ENCODE assay signal across 27 cellular contexts in genomic region chr1:212962509-212962908, GRCh38.
"Had no signal": no experiment of that assay in that cellular context is flagged by ENCODE, and none has a peak within 500 bp of the region (broad histone marks: within the 10 kb centered on the region; RNA-seq: fewer than 3 reads in every experiment).

No MANE protein-coding gene starts in this region.

- H3K9me3 ChIP-seq: spleen, thoracic aorta, upper lobe of left lung had no signal

- H3K27ac Mint-ChIP-seq: activated CD8-positive, alpha-beta T cell treated with anti-CD3 and anti-CD28 coated beads for 36 hours; activated naive CD4-positive, alpha-beta T cell treated with anti-CD3 and anti-CD28 coated beads for 36 hours; activated naive CD8-positive, alpha-beta T cell treated with anti-CD3 and anti-CD28 coated beads, Interleukin-2, amount 50 U/mL, for 24 hours; activated T-cell treated with anti-CD3 and anti-CD28 coated beads, Interleukin-2, amount 50 U/mL, for 24 hours; activated T-helper 2 cell treated with anti-CD3 and anti-CD28 coated beads, Interferon-gamma antibody, Interleukin-2, Interleukin-4, amounts not matched to agents 10 μg/mL and 5 μg/mL and 100 μg/mL, durations not matched to agents 14 hours and 24 hours and 36 hours; endodermal cell; stimulated activated naive B cell treated with anti-CD40 and anti-IgM and Interleukin-4, amounts not matched to agents 10 μg/mL and 1 μg/mL and 100 μg/mL, for 72 hours had no signal

- H3K4me3 ChIP-seq: dorsolateral prefrontal cortex, hepatocyte, lung, spleen, thoracic aorta, upper lobe of left lung had no signal

- H3K4me3 Mint-ChIP-seq: activated CD8-positive, alpha-beta T cell treated with anti-CD3 and anti-CD28 coated beads for 36 hours; activated naive CD4-positive, alpha-beta T cell treated with anti-CD3 and anti-CD28 coated beads for 36 hours; activated naive CD8-positive, alpha-beta T cell treated with anti-CD3 and anti-CD28 coated beads, Interleukin-2, amount 50 U/mL, for 24 hours; activated T-cell treated with anti-CD3 and anti-CD28 coated beads, Interleukin-2, amount 50 U/mL, for 24 hours; brain; endodermal cell; nephron progenitor cell; stimulated activated naive B cell treated with anti-CD40 and anti-IgM and Interleukin-4, amounts not matched to agents 10 μg/mL and 1 μg/mL and 100 μg/mL, for 72 hours had no signal

- DNase-seq: activated CD4-positive, alpha-beta T cell treated with anti-CD3 and anti-CD28 coated beads for 48 hours; activated CD4-positive, CD25-positive, alpha-beta regulatory T cell; activated CD8-positive, alpha-beta T cell treated with anti-CD3 and anti-CD28 coated beads for 36 hours; activated naive CD4-positive, alpha-beta T cell treated with anti-CD3 and anti-CD28 coated beads for 36 hours; activated naive CD8-positive, alpha-beta T cell treated with anti-CD3 and anti-CD28 coated beads, Interleukin-2, amount 50 U/mL, for 24 hours; activated T-cell treated with anti-CD3 and anti-CD28 coated beads, Interleukin-2, amount 50 U/mL, for 24 hours; anterior cingulate cortex; caudate nucleus; dorsolateral prefrontal cortex; endodermal cell; foreskin fibroblast; islet precursor cell; midbrain; nephron progenitor cell; nucleus accumbens; spleen; stimulated activated CD4-positive, alpha-beta T cell treated with anti-CD3 and anti-CD28 coated beads, Interleukin-4, amount 100 ng/mL, for 4 hours; stimulated activated naive B cell treated with anti-CD40 and anti-IgM and Interleukin-4, amounts not matched to agents 10 μg/mL and 1 μg/mL and 100 μg/mL, for 72 hours; upper lobe of left lung had no signal

- FAIRE-seq: colon had no signal

- H3K4me1 Mint-ChIP-seq: activated naive CD8-positive, alpha-beta T cell treated with anti-CD3 and anti-CD28 coated beads, Interleukin-2, amount 50 U/mL, for 24 hours; endodermal cell had no signal

- H3K27ac ChIP-seq: dorsolateral prefrontal cortex, epithelial cell of prostate, hepatocyte, spleen, thoracic aorta, upper lobe of left lung had no signal

- H3K36me3 Mint-ChIP-seq: stimulated activated naive B cell treated with anti-CD40 and anti-IgM and Interleukin-4, amounts not matched to agents 10 μg/mL and 1 μg/mL and 100 μg/mL, for 72 hours had no signal

- H3K36me3 ChIP-seq: spleen, thoracic aorta, upper lobe of left lung had no signal

- H3K4me1 ChIP-seq: spleen, upper lobe of left lung had no signal

- H3K9me3 Mint-ChIP-seq: activated CD8-positive, alpha-beta T cell treated with anti-CD3 and anti-CD28 coated beads for 36 hours; activated naive CD4-positive, alpha-beta T cell treated with anti-CD3 and anti-CD28 coated beads for 36 hours; activated naive CD8-positive, alpha-beta T cell treated with anti-CD3 and anti-CD28 coated beads, Interleukin-2, amount 50 U/mL, for 24 hours; activated T-cell treated with anti-CD3 and anti-CD28 coated beads, Interleukin-2, amount 50 U/mL, for 24 hours; activated T-helper 2 cell treated with anti-CD3 and anti-CD28 coated beads, Interferon-gamma antibody, Interleukin-2, Interleukin-4, amounts not matched to agents 10 μg/mL and 5 μg/mL and 100 μg/mL, durations not matched to agents 14 hours and 24 hours and 36 hours; brain; endodermal cell; nephron progenitor cell had no signal

- ATAC-seq: activated CD8-positive, alpha-beta T cell treated with anti-CD3 and anti-CD28 coated beads for 36 hours; left lobe of liver; stimulated activated naive B cell treated with anti-CD40 and anti-IgM and Interleukin-4, amounts not matched to agents 10 μg/mL and 1 μg/mL and 100 μg/mL, for 72 hours had no signal
